Comparison of ENCODE assay signal across 12 cellular contexts in genomic region chr1:63622847-63623566, GRCh38. TPM values are rescaled to one million over a fixed set of nuclear protein-coding genes. Genes with fewer than 3 reads are reported as not detected.
DNase-seq lines count a peak whose midpoint lies in the region; ATAC-seq, FAIRE-seq and TF ChIP-seq lines count a peak whose summit lies in the region.
"Had no signal": no experiment of that assay in that cellular context is flagged by ENCODE, and none has a peak within 500 bp of the region (broad histone marks: within the 10 kb centered on the region; RNA-seq: fewer than 3 reads in every experiment).

No MANE protein-coding gene starts in this region.

- peaks cover 3 to 20% of the 10 kb centered on the region in 2 experiments; a peak in 4 of 5 replicates for H3K36me3 ChIP-seq in HepG2 (replicated peaks in 1 of 2; ENCODE audit: control insufficient read depth in 1 of 2, insufficient read depth in 2 of 2, low read length in 2 of 2)
- H3K36me3 ChIP-seq in Peyer's patch: no peaks in the 10 kb centered on the region

- peaks cover 52% of the 10 kb centered on the region for H3K4me1 ChIP-seq in HepG2 (ENCODE audit: insufficient read depth, low read length)
- H3K4me1 ChIP-seq in Peyer's patch: no peaks in the 10 kb centered on the region

- H3K4me3 ChIP-seq in HepG2 (replicated peaks in 1 of 3; ENCODE audit: insufficient read depth in 1 of 3, low read depth in 2 of 3, low read length in 3 of 3) (no peak overlapping the region), Peyer's patch (no peak overlapping the region)

- TF ChIP-seq EP300 in HepG2 (IDR thresholded peaks at IDR 0.05; ENCODE audit: low read depth in 2 of 2, low read length in 2 of 2): no peak
- no peak for TF ChIP-seq EP300 in HepG2 (CRISPR knock-in tag; IDR thresholded peaks at IDR 0.05; ENCODE audit: borderline replicate concordance)

- intact Hi-C loops in left cardiac atrium (cut with DNase I): no loop called here
- intact Hi-C loops in HepG2 (cut with micrococcal nuclease; ENCODE audit: unreplicated experiment): no loop called here

- TF ChIP-seq POLR2A in HepG2 (IDR thresholded peaks at IDR 0.05; ENCODE audit: insufficient read depth in 1 of 2, low read depth in 2 of 2, low read length in 2 of 2): no peak
- TF ChIP-seq POLR2A in Peyer's patch (IDR thresholded peaks at IDR 0.05): no peak

- TF ChIP-seq RAD21 in HepG2 (CRISPR knock-in tag; IDR thresholded peaks at IDR 0.05): no peak

- H2AFZ ChIP-seq in HepG2 (ENCODE audit: low read length): no peak overlapping the region

- no peaks in the 10 kb centered on the region for H3K27me3 ChIP-seq in HepG2 (ENCODE audit: control insufficient read depth in 1 of 2, insufficient read depth in 2 of 2, low read length in 2 of 2)
- H3K27me3 ChIP-seq in Peyer's patch: no peaks in the 10 kb centered on the region

- WGBS in HepG2 (ENCODE audit: low lambda C conversion rate): 98% methylated on average over 7 of the region's 7 CpGs

- H3K27ac ChIP-seq in HepG2 (ENCODE audit: extremely low read length, insufficient read depth, low read length) (no peak overlapping the region), Peyer's patch (no peak overlapping the region)

- FAIRE-seq in HepG2 (lab: Jason Lieb, UNC): no peak

- H3K79me2 ChIP-seq in HepG2 (ENCODE audit: insufficient read depth, low read length): peaks cover 65% of the 10 kb centered on the region

- no peak overlapping the region for H3K9ac ChIP-seq in HepG2 (ENCODE audit: insufficient read depth, low read depth, low read length)
- H3K9ac ChIP-seq: SK-N-SH had no signal

- ATAC-seq in GM19463 (IDR thresholded peaks at IDR 0.05; ENCODE audit: unreplicated experiment) (peak; percentile 56), left cardiac atrium (peak; percentile 19 to 23), HepG2 (no peak)
- ATAC-seq: activated CD8-positive, alpha-beta T cell treated with anti-CD3 and anti-CD28 coated beads for 36 hours had no signal

- CTCF ChIA-PET in HepG2 (lab: Yijun Ruan, JAX; ENCODE audit: low intra/inter-chr PET ratio, low total read pairs): no interaction called here

- peak; percentile 43 for DNase-seq in DMS79 treated with DMSO at 0.1 percent for 48 hours (lab: John Stamatoyannopoulos, UW)
- DNase-seq in NCI-H345 (lab: John Stamatoyannopoulos, UW): peak; percentile 52
- no peak for DNase-seq in left cardiac atrium
- DNase-seq in HepG2 (ENCODE audit: low spot score): no peak
- no peak for DNase-seq in effector CD4-positive, alpha-beta T cell
- no peak for DNase-seq in HuH-7 (ENCODE audit: low spot score)
- DNase-seq in Peyer's patch: no peak
- DNase-seq: activated CD8-positive, alpha-beta T cell treated with anti-CD3 and anti-CD28 coated beads for 36 hours; DMS153; HCEC 1CT; SK-N-SH had no signal

- TF ChIP-seq CTCF in HepG2 (CRISPR knock-in tag; IDR thresholded peaks at IDR 0.05): no peak
- TF ChIP-seq CTCF in Peyer's patch (IDR thresholded peaks at IDR 0.05): no peak

- no peaks in the 10 kb centered on the region for H4K20me1 ChIP-seq in HepG2 (ENCODE audit: insufficient read depth, low read length)

- POLR2A ChIA-PET in HepG2 (lab: Yijun Ruan, JAX): no interaction called here

- H3K4me2 ChIP-seq in HepG2 (ENCODE audit: low read depth, low read length): no peak overlapping the region
- H3K4me2 ChIP-seq: SK-N-SH had no signal

- in situ Hi-C loops in HepG2 (cut with HindIII; ENCODE audit: extremely low pct_ligation_motif_present, low pct_unique_long_range_greater_than_20kb): loop anchor here (25.0 kb wide), 1 partner anchor 289 kb away; no protein-coding TSS in a partner anchor

- H3K9me3 ChIP-seq in HepG2 (ENCODE audit: low read length) (no peaks in the 10 kb centered on the region), Peyer's patch (no peaks in the 10 kb centered on the region)
- H3K9me3 ChIP-seq: SK-N-SH had no signal

- BruUV-seq in HepG2 (replicated peaks; lab: Mats Ljungman, UMichigan): no TSS peak

TF ChIP-seq in HepG2, 621 proteins besides CTCF, POLR2A, EP300 and RAD21:
- TF ChIP-seq GMEB1 (CRISPR knock-in tag; IDR thresholded peaks at IDR 0.05; ENCODE audit: borderline replicate concordance): no peak
- no peak for TF ChIP-seq TEF (CRISPR knock-in tag; IDR thresholded peaks at IDR 0.05)
- TF ChIP-seq CREBL2 (CRISPR knock-in tag; IDR thresholded peaks at IDR 0.05; ENCODE audit: borderline replicate concordance): no peak

RNA-seq across cellular contexts. Expression of gene PGM1, which starts 29.8 kb away (rescaled TPM):
- total RNA-seq in left cardiac atrium (100 to 1,000 TPM; 150 to 180 TPM), HepG2 (2016; rRNA removed; fragmentation: Illumina TruSeq; extraction: Trizol) (105 and 122 TPM in 2 replicates), Peyer's patch (10 to 100 TPM; 62.7 to 97.2 (median 75.3) TPM)
- 59.3 and 60.5 TPM in 2 replicates for total RNA-seq in HepG2 (2016; cell fraction: cytosol; rRNA removed; fragmentation: Illumina TruSeq; extraction: Trizol; ENCODE audit: low read depth)
- total RNA-seq in HepG2 (2016; cell fraction: insoluble cytoplasmic fraction; rRNA removed; fragmentation: Illumina TruSeq; extraction: Trizol): 107 TPM in 2 replicates
- 105 and 112 TPM in 2 replicates for total RNA-seq in HepG2 (2016; cell fraction: membrane; rRNA removed; fragmentation: Illumina TruSeq; extraction: Trizol)
- total RNA-seq in HepG2 (2016; cell fraction: nucleus; rRNA removed; fragmentation: Illumina TruSeq; extraction: Trizol): 52.5 and 58.8 TPM in 2 replicates
- polyA plus RNA-seq in HepG2 (2011; rRNA removed): 49.2 and 51.6 TPM in 2 replicates
- 49.9 and 50.0 TPM in 2 replicates for polyA plus RNA-seq in HepG2 (2011; cell fraction: cytosol; rRNA removed)
- polyA plus RNA-seq in HepG2 (2011; cell fraction: nucleus; rRNA removed): 21.6 and 21.7 TPM in 2 replicates
- polyA plus RNA-seq in HepG2 (2012): 99.6 and 140 TPM in 2 replicates
- polyA plus RNA-seq in HepG2 (2016; cell fraction: cytosol; fragmentation: Illumina TruSeq; extraction: Trizol; ENCODE audit: low read depth): 57.2 and 57.6 TPM in 2 replicates
- 89.8 and 107 TPM in 2 replicates for polyA plus RNA-seq in HepG2 (2016; cell fraction: insoluble cytoplasmic fraction; fragmentation: Illumina TruSeq; extraction: Trizol; ENCODE audit: low read depth)
- polyA plus RNA-seq in HepG2 (2016; cell fraction: membrane; fragmentation: Illumina TruSeq; extraction: Trizol; ENCODE audit: low read depth): 68.6 and 74.3 TPM in 2 replicates
- polyA plus RNA-seq in HepG2 (2016; cell fraction: nucleus; fragmentation: Illumina TruSeq; extraction: Trizol; ENCODE audit: insufficient read depth, low read depth): 44.1 and 47.6 TPM in 2 replicates
- 39.4 and 62.3 TPM in 2 replicates for polyA minus RNA-seq in HepG2 (2011; rRNA and poly(A)+ RNA removed; ENCODE audit: low replicate concordance)
- polyA minus RNA-seq in HepG2 (2011; cell fraction: cytosol; rRNA and poly(A)+ RNA removed): 49.2 and 52.4 TPM in 2 replicates
- polyA minus RNA-seq in HepG2 (2011; cell fraction: nucleus; rRNA and poly(A)+ RNA removed): 48.6 and 52.9 TPM in 2 replicates

Comparison
In these comparisons a context has a peak if more than half of its experiments do, and no peak if none do; other contexts are left out.
1. DNase-seq: peak in DMS79 treated with DMSO at 0.1 percent for 48 hours (single experiment) and NCI-H345 (single experiment); none in left cardiac atrium (single experiment), HepG2 (single experiment), effector CD4-positive, alpha-beta T cell (single experiment), HuH-7 (single experiment) and Peyer's patch (0 of 3).